In the genomic region with DNA sequence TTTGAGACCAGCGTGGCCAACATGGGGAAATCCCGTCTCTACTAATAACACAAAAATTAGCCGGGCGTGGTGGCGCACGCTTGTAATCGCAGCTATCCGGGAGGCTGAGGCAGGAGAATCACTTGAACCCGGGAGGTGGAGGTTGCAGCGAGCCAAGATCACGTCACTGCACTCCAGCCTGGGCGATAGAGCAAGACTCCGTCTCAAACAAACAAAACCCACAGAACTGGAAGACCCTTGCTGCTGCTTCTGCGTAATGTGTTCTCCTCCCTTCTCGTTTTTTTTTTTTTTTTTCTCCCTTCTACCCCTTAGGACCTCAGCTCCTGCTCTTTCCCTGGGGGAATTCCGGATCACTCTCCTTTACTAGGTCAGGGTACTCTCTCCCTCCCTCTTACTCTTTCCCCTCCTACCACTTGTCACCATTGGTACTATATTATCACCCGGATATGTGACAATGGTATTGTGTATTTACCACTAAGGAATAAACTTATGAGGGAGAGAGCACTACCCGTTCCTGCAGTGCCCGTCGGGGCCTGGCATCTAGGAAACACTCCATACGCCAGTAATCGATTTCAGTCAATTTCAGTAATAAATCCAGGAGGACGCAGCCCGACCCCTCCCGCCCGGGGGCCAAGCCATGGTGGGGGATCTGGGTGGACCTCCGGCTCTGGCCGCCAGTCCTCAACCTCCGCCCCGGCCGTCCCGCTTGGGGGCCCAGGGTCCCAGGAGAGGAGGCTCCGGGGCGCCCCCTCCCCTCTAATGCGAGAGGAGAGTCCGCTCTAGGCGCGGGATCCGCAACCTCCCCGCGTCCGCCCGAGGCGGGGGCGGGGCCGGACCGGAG, we compare ENCODE assay signal across 8 cellular contexts. TPM values are rescaled to one million over a fixed set of nuclear protein-coding genes. Genes with fewer than 3 reads are reported as not detected.
A peak's percentile ranks its signal among the peaks of the same experiment; 100 is the strongest.
DNase-seq lines count a peak whose midpoint lies in the region; ATAC-seq and TF ChIP-seq lines count a peak whose summit lies in the region.

No MANE protein-coding gene starts in this region.

- CTCF ChIA-PET in naive thymus-derived CD4-positive, alpha-beta T cell (lab: Charles Lee), result no interaction called here

- no peak overlapping the region for H4K91ac ChIP-seq in H9 (ENCODE audit: insufficient read length, low read depth, low read length)

- H3K23me2 ChIP-seq in H9 (ENCODE audit: insufficient read length, low read depth, low read length, poor library complexity, severe bottlenecking), result peaks cover 7% of the 10 kb centered on the region

- POLR2A ChIA-PET in naive thymus-derived CD4-positive, alpha-beta T cell (lab: Charles Lee), result interaction anchor here (0.6 to 1.6 kb wide), 2 partner anchors 16 to 24 kb away, joined by 5 to 6 read pairs; no protein-coding TSS in a partner anchor

- TF ChIP-seq POLR2A in esophagus squamous epithelium (IDR thresholded peaks at IDR 0.05), result peak in 3 of 4 donors; percentile 44 to 94 (median 63)

- no peak overlapping the region for H2BK120ac ChIP-seq in H9 (ENCODE audit: low read depth, low read length, poor library complexity, severe bottlenecking)

- H3K79me1 ChIP-seq in H9 (ENCODE audit: insufficient read depth, low read depth, low read length, poor library complexity, severe bottlenecking), result peaks cover 2% of the 10 kb centered on the region

- H3K36me3 ChIP-seq in esophagus squamous epithelium, result peaks cover 0 to 5% (median 0%) of the 10 kb centered on the region in 3 donors
- peaks cover 0 to 3% (median 0%) of the 10 kb centered on the region in 3 experiments for H3K36me3 ChIP-seq in naive thymus-derived CD4-positive, alpha-beta T cell (ENCODE audit: control insufficient read depth in 2 of 3, insufficient read depth in 3 of 3, low read length in 3 of 3)

- peak overlapping the region; percentile 21 for H3K18ac ChIP-seq in H9 (ENCODE audit: insufficient read length, low read depth, low read length)

- H3K4me1 ChIP-seq in H9 (ENCODE audit: insufficient read depth, low read length) (no peaks in the 10 kb centered on the region), esophagus squamous epithelium (peaks cover 0 to 28% (median 6%) of the 10 kb centered on the region in 3 donors)
- H3K4me1 ChIP-seq in naive thymus-derived CD4-positive, alpha-beta T cell (ENCODE audit: control insufficient read depth in 2 of 2, insufficient read depth in 2 of 2, low read length in 2 of 2), result peaks cover 6 to 27% of the 10 kb centered on the region in 2 donors

- H3K9me3 ChIP-seq in H9 (ENCODE audit: control insufficient read depth, low read depth, low read length) (no peaks in the 10 kb centered on the region), esophagus squamous epithelium (no peaks in the 10 kb centered on the region)
- H3K9me3 ChIP-seq in naive thymus-derived CD4-positive, alpha-beta T cell (ENCODE audit: control insufficient read depth in 2 of 3, low read length in 3 of 3), result no peaks in the 10 kb centered on the region

- H2BK5ac ChIP-seq in H9 (ENCODE audit: insufficient read length, low read length), result no peak overlapping the region

- H3K79me2 ChIP-seq in H9 (ENCODE audit: insufficient read depth, low read length), result peaks cover 2% of the 10 kb centered on the region; the same call in 1 of the 2 replicates

- H3K4ac ChIP-seq in H9 (ENCODE audit: low read depth, low read length), result no peak overlapping the region

- H3K4me3 Mint-ChIP-seq in H9 (peak overlapping the region; percentile 82 to 94), type B pancreatic cell (peak overlapping the region; percentile 98)
- H3K4me3 Mint-ChIP-seq in naive thymus-derived CD4-positive, alpha-beta T cell, result peak overlapping the region; percentile 86 to 100 (median 96)

- H3K56ac ChIP-seq in H9 (ENCODE audit: insufficient read length, low read depth, low read length), result no peak overlapping the region

- H2BK15ac ChIP-seq in H9 (ENCODE audit: low read depth, low read length), result no peak overlapping the region

- H3K27me3 Mint-ChIP-seq in H9 (ENCODE audit: low read depth), result no peaks in the 10 kb centered on the region
- H3K27me3 Mint-ChIP-seq in naive thymus-derived CD4-positive, alpha-beta T cell, result no peaks in the 10 kb centered on the region
- H3K27me3 Mint-ChIP-seq in type B pancreatic cell, result peaks cover 3% of the 10 kb centered on the region

- no CpG with 5 or more reads among the region's 47 CpGs for WGBS in H9 (ENCODE audit: extremely low coverage, insufficient read length, low lambda C conversion rate)
- 28 to 36% methylated on average over 19 to 22 of the region's 47 CpGs for WGBS in esophagus squamous epithelium, 2 donors

- peak overlapping the region; percentile 42 for H3K14ac ChIP-seq in H9 (ENCODE audit: insufficient read depth, low read length)

- no peaks in the 10 kb centered on the region for H3K27me3 ChIP-seq in H9 (ENCODE audit: insufficient read depth, low read length)
- H3K27me3 ChIP-seq in esophagus squamous epithelium, result no peaks in the 10 kb centered on the region
- H3K27me3 ChIP-seq in naive thymus-derived CD4-positive, alpha-beta T cell (ENCODE audit: control insufficient read depth in 2 of 2, insufficient read depth in 2 of 2, low read length in 2 of 2), result no peaks in the 10 kb centered on the region

- H4K5ac ChIP-seq in H9 (ENCODE audit: insufficient read length, low read depth, low read length), result no peak overlapping the region

- intact Hi-C loops in esophagus squamous epithelium (cut with DNase I), result no loop called here
- intact Hi-C loops in naive thymus-derived CD4-positive, alpha-beta T cell (cut with micrococcal nuclease), result loop anchor here (1.0 to 5.0 kb wide), 5 partner anchors 16 to 82 kb away; partner anchors contain the start of gene LSM14A (in 1 of the 2)

- H3K9me3 Mint-ChIP-seq in H9 (no peaks in the 10 kb centered on the region; a peak in 1 of 5 replicates), type B pancreatic cell (peaks cover 4% of the 10 kb centered on the region)
- peaks cover 0 to 4% (median 0%) of the 10 kb centered on the region in 11 donors for H3K9me3 Mint-ChIP-seq in naive thymus-derived CD4-positive, alpha-beta T cell

- no peak overlapping the region for H2AFZ ChIP-seq in H9 (ENCODE audit: low read length)

- H2BK20ac ChIP-seq in H9 (ENCODE audit: low read depth, low read length, poor library complexity, severe bottlenecking), result no peak overlapping the region

- H3K36me3 Mint-ChIP-seq in H9 (ENCODE audit: insufficient read depth in 1 of 3, low read depth in 3 of 3), result no peaks in the 10 kb centered on the region; a peak in 3 of 7 replicates
- H3K36me3 Mint-ChIP-seq in naive thymus-derived CD4-positive, alpha-beta T cell, result peaks cover 0 to 4% (median 0%) of the 10 kb centered on the region in 5 donors
- H3K36me3 Mint-ChIP-seq in type B pancreatic cell, result peaks cover 6% of the 10 kb centered on the region

- H3K27ac Mint-ChIP-seq in H9, result peak overlapping the region; percentile 91 to 95 (median 92)
- H3K27ac Mint-ChIP-seq in naive thymus-derived CD4-positive, alpha-beta T cell, result peak overlapping the region; percentile 94 to 100 (median 97)
- peak overlapping the region; percentile 98 for H3K27ac Mint-ChIP-seq in type B pancreatic cell

- peaks cover 13 to 16% of the 10 kb centered on the region in 2 experiments for H3K4me1 Mint-ChIP-seq in H9
- peaks cover 12 to 48% (median 36%) of the 10 kb centered on the region in 7 donors for H3K4me1 Mint-ChIP-seq in naive thymus-derived CD4-positive, alpha-beta T cell
- peaks cover 9% of the 10 kb centered on the region for H3K4me1 Mint-ChIP-seq in type B pancreatic cell (ENCODE audit: unreplicated experiment)

- no peak overlapping the region for H4K8ac ChIP-seq in H9 (replicated peaks; ENCODE audit: insufficient read length, low read depth, low read length)

- no peaks in the 10 kb centered on the region for H4K20me1 ChIP-seq in H9 (ENCODE audit: control insufficient read depth, insufficient read depth, insufficient read length)

- H3T11ph ChIP-seq in H9 (ENCODE audit: low read length), result no peak overlapping the region

- no peak overlapping the region for H3K23ac ChIP-seq in H9 (ENCODE audit: insufficient read length, low read depth, low read length)

- no peak overlapping the region for H2BK12ac ChIP-seq in H9 (ENCODE audit: insufficient read length, low read depth, low read length)

- peak; percentile 51 for ATAC-seq in naive thymus-derived CD4-positive, alpha-beta T cell

- TF ChIP-seq CTCF in H9 (conservative IDR thresholded peaks at IDR 0.05) (0 out of 3 replicates have a peak, but pooled peaks have one; percentile 18), esophagus squamous epithelium (IDR thresholded peaks at IDR 0.05) (no peak), type B pancreatic cell (conservative IDR thresholded peaks at IDR 0.05) (no peak)

- peak overlapping the region; percentile 94 to 96 (median 95) for H3K4me3 ChIP-seq in esophagus squamous epithelium
- H3K4me3 ChIP-seq in naive thymus-derived CD4-positive, alpha-beta T cell (ENCODE audit: low read length), result peak overlapping the region; percentile 72

- H3K4me2 ChIP-seq in H9 (ENCODE audit: insufficient read depth, insufficient read length, low read length), result peak overlapping the region; percentile 68

- no peak overlapping the region for H2AK5ac ChIP-seq in H9 (ENCODE audit: insufficient read length, low read length)

- peak overlapping the region; percentile 35 for H3K9ac ChIP-seq in H9 (ENCODE audit: extremely low read depth, insufficient read length, low read length)

- H3K27ac ChIP-seq in H9 (ENCODE audit: insufficient read length, low read depth, low read length) (peak overlapping the region; percentile 21), esophagus squamous epithelium (peak overlapping the region; percentile 93 to 97 (median 96))
- H3K27ac ChIP-seq in naive thymus-derived CD4-positive, alpha-beta T cell (ENCODE audit: low read depth, low read length), result peak overlapping the region; percentile 97

- DNase-seq in NCI-H446 (lab: John Stamatoyannopoulos, UW) (peak; percentile 32 to 82), NCI-H446 treated with DMSO at 0.1 percent for 48 hours (lab: John Stamatoyannopoulos, UW) (no peak), H9 (peak; percentile 91), NCI-H128 (lab: John Stamatoyannopoulos, UW; ENCODE audit: unreplicated experiment) (peak; percentile 4), esophagus squamous epithelium (lab: John Stamatoyannopoulos, UW) (peak; percentile 32), type B pancreatic cell (ENCODE audit: extremely low spot score, unreplicated experiment) (peak; percentile 90)
- peak; percentile 50 for DNase-seq in activated CD8-positive, alpha-beta memory T cell treated with anti-CD3 and anti-CD28 coated beads, Interleukin-2, amount 50 U/mL, for 1 hour (ENCODE audit: extremely low read depth)
- DNase-seq in naive thymus-derived CD4-positive, alpha-beta T cell, result peak in 7 of 9 donors; percentile 75 to 88 (median 86)

RNA-seq across cellular contexts. Expression of gene GARRE1, which starts 0.4 kb away (rescaled TPM):
- total RNA-seq in H9 (2021) (20.5 and 24.1 TPM in 2 replicates), esophagus squamous epithelium (10 to 100 TPM in 1 of 4 donors, 1 to 10 TPM in 3; 8.5 to 13.7 (median 9.2) TPM), type B pancreatic cell (ENCODE audit: low replicate concordance) (22.5 and 22.8 TPM in 2 replicates)
- 10 to 100 TPM; 11.7 to 57.2 (median 38.0) TPM for total RNA-seq in naive thymus-derived CD4-positive, alpha-beta T cell
- 1 to 10 TPM; 5.3 to 9.0 TPM for polyA plus RNA-seq in naive thymus-derived CD4-positive, alpha-beta T cell

Comparison
In these comparisons a context has a peak if more than half of its experiments do, and no peak if none do; other contexts are left out.
1. H3K27ac ChIP-seq: peak in every context shown above with its lines; median percentile 97 in naive thymus-derived CD4-positive, alpha-beta T cell; 96 in esophagus squamous epithelium; 21 in H9.